Comparison of ENCODE assay signal across 1 cellular context in the genomic region with DNA sequence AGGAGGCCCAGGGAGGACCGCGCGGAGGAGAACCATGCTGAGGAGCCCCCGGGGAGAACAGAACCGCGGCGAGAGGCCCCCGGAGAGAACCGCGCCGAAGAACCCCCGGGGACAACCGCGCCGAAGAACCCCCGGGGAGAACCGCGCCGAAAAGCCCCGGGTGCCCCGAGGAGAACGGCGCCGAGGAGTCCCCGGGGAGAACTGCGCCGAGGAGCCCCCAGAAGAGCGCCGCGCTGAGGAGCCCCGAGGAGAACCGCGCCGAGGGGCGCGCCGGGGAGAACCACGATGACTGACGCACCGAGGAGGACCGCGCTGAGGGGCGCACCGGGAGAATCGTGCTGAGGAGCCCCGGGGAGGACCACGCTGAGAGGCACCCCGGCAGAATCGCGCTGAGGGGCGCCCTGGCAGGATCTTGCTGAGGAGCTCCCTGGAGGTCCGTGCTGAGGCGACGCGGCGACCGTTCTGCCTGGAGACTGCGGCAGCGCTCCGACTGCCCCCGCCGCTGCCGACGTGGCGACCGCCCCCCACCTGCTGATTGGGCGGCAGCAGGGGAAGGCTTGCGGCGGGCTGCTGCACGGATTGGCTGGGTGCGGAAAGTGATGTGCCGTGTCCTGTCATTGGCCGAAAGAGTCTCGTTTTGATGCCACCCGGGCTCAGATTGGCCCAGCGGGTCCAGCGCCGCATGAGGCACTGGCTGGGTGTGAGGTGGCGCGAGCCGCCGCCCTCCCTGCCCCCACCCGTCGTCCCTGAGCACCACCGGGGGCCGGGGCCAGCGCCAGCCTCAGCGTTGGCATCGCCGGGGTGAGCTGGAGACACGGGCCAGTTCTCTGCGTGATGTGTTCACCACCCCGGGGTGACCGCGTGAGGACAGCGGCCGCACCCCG.
TF ChIP-seq lines count a peak whose summit lies in the region.

KCNQ1OT1 (minus strand) TSS at position 464 of the 884 bp plus-strand sequence.

TF ChIP-seq in HEK293, 187 proteins besides CTCF, POLR2A, EP300 and RAD21 (continued from another document):
- TF ChIP-seq SCRT1 (tag by site-specific recombination; IDR thresholded peaks at IDR 0.05; ENCODE audit: borderline replicate concordance) (no peak), ZNF223 (tag by site-specific recombination; IDR thresholded peaks at IDR 0.05) (no peak), ZFP69B (tag by site-specific recombination; IDR thresholded peaks at IDR 0.05) (no peak), ZNF423 (tag by site-specific recombination; IDR thresholded peaks at IDR 0.05) (0 out of 2 replicates have a peak, but pooled peaks have one; percentile 24), KLF1 (tag by site-specific recombination; IDR thresholded peaks at IDR 0.05) (peak; percentile 14; the same call in 1 of the 2 replicates), ZNF114 (tag by site-specific recombination; IDR thresholded peaks at IDR 0.05) (no peak), ZNF146 (tag by site-specific recombination; IDR thresholded peaks at IDR 0.05) (no peak), KLF8 (tag by site-specific recombination; IDR thresholded peaks at IDR 0.05) (peak; percentile 54; the same call in 1 of the 2 replicates), ZNF658 (tag by site-specific recombination; IDR thresholded peaks at IDR 0.05) (no peak), ZNF664 (tag by site-specific recombination; IDR thresholded peaks at IDR 0.05) (no peak), ZNF433 (tag by site-specific recombination; IDR thresholded peaks at IDR 0.05; ENCODE audit: low read depth) (no peak), ZNF791 (tag by site-specific recombination; IDR thresholded peaks at IDR 0.05) (no peak), HOXD13 (CRISPR knock-in tag; IDR thresholded peaks at IDR 0.05; ENCODE audit: borderline replicate concordance) (no peak), BCL11B (tag by site-specific recombination; IDR thresholded peaks at IDR 0.05; ENCODE audit: low read depth) (no peak), ZNF692 (tag by site-specific recombination; IDR thresholded peaks at IDR 0.05) (0 out of 2 replicates have a peak, but pooled peaks have one; percentile 9), ZEB2 (tag by site-specific recombination; IDR thresholded peaks at IDR 0.05) (0 out of 2 replicates have a peak, but pooled peaks have one; percentile 24)
- TF ChIP-seq, protein P1, sequence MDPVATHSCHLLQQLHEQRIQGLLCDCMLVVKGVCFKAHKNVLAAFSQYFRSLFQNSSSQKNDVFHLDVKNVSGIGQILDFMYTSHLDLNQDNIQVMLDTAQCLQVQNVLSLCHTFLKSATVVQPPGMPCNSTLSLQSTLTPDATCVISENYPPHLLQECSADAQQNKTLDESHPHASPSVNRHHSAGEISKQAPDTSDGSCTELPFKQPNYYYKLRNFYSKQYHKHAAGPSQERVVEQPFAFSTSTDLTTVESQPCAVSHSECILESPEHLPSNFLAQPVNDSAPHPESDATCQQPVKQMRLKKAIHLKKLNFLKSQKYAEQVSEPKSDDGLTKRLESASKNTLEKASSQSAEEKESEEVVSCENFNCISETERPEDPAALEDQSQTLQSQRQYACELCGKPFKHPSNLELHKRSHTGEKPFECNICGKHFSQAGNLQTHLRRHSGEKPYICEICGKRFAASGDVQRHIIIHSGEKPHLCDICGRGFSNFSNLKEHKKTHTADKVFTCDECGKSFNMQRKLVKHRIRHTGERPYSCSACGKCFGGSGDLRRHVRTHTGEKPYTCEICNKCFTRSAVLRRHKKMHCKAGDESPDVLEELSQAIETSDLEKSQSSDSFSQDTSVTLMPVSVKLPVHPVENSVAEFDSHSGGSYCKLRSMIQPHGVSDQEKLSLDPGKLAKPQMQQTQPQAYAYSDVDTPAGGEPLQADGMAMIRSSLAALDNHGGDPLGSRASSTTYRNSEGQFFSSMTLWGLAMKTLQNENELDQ (tag by site-specific recombination; IDR thresholded peaks at IDR 0.05; ENCODE audit: low read depth): no peak
- TF ChIP-seq, protein P2, sequence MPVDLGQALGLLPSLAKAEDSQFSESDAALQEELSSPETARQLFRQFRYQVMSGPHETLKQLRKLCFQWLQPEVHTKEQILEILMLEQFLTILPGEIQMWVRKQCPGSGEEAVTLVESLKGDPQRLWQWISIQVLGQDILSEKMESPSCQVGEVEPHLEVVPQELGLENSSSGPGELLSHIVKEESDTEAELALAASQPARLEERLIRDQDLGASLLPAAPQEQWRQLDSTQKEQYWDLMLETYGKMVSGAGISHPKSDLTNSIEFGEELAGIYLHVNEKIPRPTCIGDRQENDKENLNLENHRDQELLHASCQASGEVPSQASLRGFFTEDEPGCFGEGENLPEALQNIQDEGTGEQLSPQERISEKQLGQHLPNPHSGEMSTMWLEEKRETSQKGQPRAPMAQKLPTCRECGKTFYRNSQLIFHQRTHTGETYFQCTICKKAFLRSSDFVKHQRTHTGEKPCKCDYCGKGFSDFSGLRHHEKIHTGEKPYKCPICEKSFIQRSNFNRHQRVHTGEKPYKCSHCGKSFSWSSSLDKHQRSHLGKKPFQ (tag by site-specific recombination; IDR thresholded peaks at IDR 0.05): no peak
